ENCODE assay signal across 25 cellular contexts in genomic region chr5:98891591-98891990, GRCh38.
"Had no signal": no experiment of that assay in that cellular context is flagged by ENCODE, and none has a peak within 500 bp of the region (broad histone marks: within the 10 kb centered on the region; RNA-seq: fewer than 3 reads in every experiment).

No MANE protein-coding gene starts in this region.

- H3K4me1 Mint-ChIP-seq: endodermal cell, mesothelial cell of epicardium, naive B cell had no signal

- H3K27me3 ChIP-seq: colonic mucosa, esophagus muscularis mucosa, foreskin keratinocyte, gastroesophageal sphincter, heart left ventricle, hepatocyte had no signal

- H3K4me3 ChIP-seq: colonic mucosa, esophagus muscularis mucosa, gastroesophageal sphincter, heart left ventricle, hepatocyte, left ventricle myocardium inferior, lower lobe of right lung, mucosa of descending colon had no signal

- H2AFZ ChIP-seq: hepatocyte had no signal

- ATAC-seq: effector memory CD8-positive, alpha-beta T cell; foreskin keratinocyte; gastroesophageal sphincter; heart left ventricle; left cardiac atrium; lower lobe of right lung; mucosa of descending colon; naive thymus-derived CD8-positive, alpha-beta T cell had no signal

- H3K4me2 ChIP-seq: hepatocyte had no signal

- H3K9me3 Mint-ChIP-seq: dendritic cell treated with granulocyte-macrophage colony-stimulating factor and Interleukin-4, amounts not matched to agents 40 ng/mL and 50 ng/mL, for 4 days; effector memory CD8-positive, alpha-beta T cell; endodermal cell; immature natural killer cell; mesothelial cell of epicardium; naive B cell; naive thymus-derived CD8-positive, alpha-beta T cell had no signal

- H3K27ac ChIP-seq: colonic mucosa, esophagus muscularis mucosa, foreskin keratinocyte, gastroesophageal sphincter, heart left ventricle, hepatocyte, left ventricle myocardium inferior, lower lobe of right lung had no signal

- H3K27me3 Mint-ChIP-seq: dendritic cell treated with granulocyte-macrophage colony-stimulating factor and Interleukin-4, amounts not matched to agents 40 ng/mL and 50 ng/mL, for 4 days; effector memory CD8-positive, alpha-beta T cell; naive B cell; naive thymus-derived CD8-positive, alpha-beta T cell had no signal

- H3K4me3 Mint-ChIP-seq: dendritic cell treated with granulocyte-macrophage colony-stimulating factor and Interleukin-4, amounts not matched to agents 40 ng/mL and 50 ng/mL, for 4 days; effector memory CD8-positive, alpha-beta T cell; endodermal cell; immature natural killer cell; mesothelial cell of epicardium; naive B cell; naive thymus-derived CD8-positive, alpha-beta T cell had no signal

- H3K27ac Mint-ChIP-seq: dendritic cell treated with granulocyte-macrophage colony-stimulating factor and Interleukin-4, amounts not matched to agents 40 ng/mL and 50 ng/mL, for 4 days; effector memory CD8-positive, alpha-beta T cell; endodermal cell; mesothelial cell of epicardium had no signal

- FAIRE-seq: endometrium, endothelial cell of umbilical vein, frontal cortex had no signal

- H3K4me1 ChIP-seq: colonic mucosa, esophagus muscularis mucosa, foreskin keratinocyte, gastroesophageal sphincter, heart left ventricle, left ventricle myocardium inferior, lower lobe of right lung had no signal

- H3K9me3 ChIP-seq: colonic mucosa, esophagus muscularis mucosa, gastroesophageal sphincter, heart left ventricle, left ventricle myocardium inferior, lower lobe of right lung, mucosa of descending colon had no signal

- DNase-seq: colonic mucosa; cortex of kidney; effector CD8-positive, alpha-beta T cell; effector memory CD8-positive, alpha-beta T cell; endodermal cell; foreskin keratinocyte; heart left ventricle; hypothalamus; immature natural killer cell; islet precursor cell; left cardiac atrium; left ventricle myocardium inferior; lower lobe of right lung; mesenchymal stem cell; mucosa of descending colon; naive B cell; naive thymus-derived CD8-positive, alpha-beta T cell had no signal
